Comparison of ENCODE assay signal across 8 cellular contexts in genomic region chr1:81799939-81800740, GRCh38. TPM values are rescaled to one million over a fixed set of nuclear protein-coding genes. Genes with fewer than 3 reads are reported as not detected.
A peak's percentile ranks its signal among the peaks of the same experiment; 100 is the strongest.
DNase-seq lines count a peak whose midpoint lies in the region; ATAC-seq and TF ChIP-seq lines count a peak whose summit lies in the region.

No MANE protein-coding gene starts in this region.

- peak overlapping the region; percentile 12 for H3K27ac ChIP-seq in adipose tissue (ENCODE audit: low read depth, low read length)
- H3K27ac ChIP-seq in sigmoid colon: peak overlapping the region; percentile 92 to 96 (median 95)

- no peak for DNase-seq in CD14-positive monocyte (ENCODE audit: low spot score)
- DNase-seq in HuH-7.5 (ENCODE audit: low spot score): peak; percentile 36
- DNase-seq in hepatic stellate cell (ENCODE audit: low spot score): peak; percentile 52
- peak; percentile 85 for DNase-seq in sigmoid colon
- DNase-seq in natural killer cell: no peak
- no peak for DNase-seq in stimulated activated effector memory CD8-positive, alpha-beta T cell treated with anti-CD3 and anti-CD28 coated beads, Interleukin-12 subunit alpha, Interleukin-12 subunit beta, amount 100 ng/mL, for 72 hours (ENCODE audit: low spot score in 2 of 2)
- no peak for DNase-seq in epidermal melanocyte (ENCODE audit: insufficient read length, low spot score)

- peak overlapping the region; percentile 80 to 89 (median 87) for H3K4me3 ChIP-seq in sigmoid colon

- no peaks in the 10 kb centered on the region for H3K36me3 ChIP-seq in sigmoid colon

- peaks cover 0 to 2% of the 10 kb centered on the region in 2 donors for H3K36me3 Mint-ChIP-seq in CD14-positive monocyte
- no peaks in the 10 kb centered on the region for H3K36me3 Mint-ChIP-seq in natural killer cell
- H3K36me3 Mint-ChIP-seq in stimulated activated effector memory CD8-positive, alpha-beta T cell treated with anti-CD3 and anti-CD28 coated beads, Interleukin-12 subunit alpha, Interleukin-12 subunit beta, amount 100 ng/mL, for 72 hours: no peaks in the 10 kb centered on the region

- intact Hi-C loops in CD14-positive monocyte (cut with micrococcal nuclease): no loop called here
- intact Hi-C loops in sigmoid colon (cut with DNase I): no loop called here
- intact Hi-C loops in natural killer cell (cut with micrococcal nuclease): no loop called here

- H3K27ac Mint-ChIP-seq in CD14-positive monocyte (no peak overlapping the region), natural killer cell (no peak overlapping the region)
- no peak overlapping the region for H3K27ac Mint-ChIP-seq in stimulated activated effector memory CD8-positive, alpha-beta T cell treated with anti-CD3 and anti-CD28 coated beads, Interleukin-12 subunit alpha, Interleukin-12 subunit beta, amount 100 ng/mL, for 72 hours

- H3K4me1 ChIP-seq in sigmoid colon: peaks cover 0 to 23% (median 11%) of the 10 kb centered on the region in 4 donors

- no peaks in the 10 kb centered on the region for H3K9me3 ChIP-seq in sigmoid colon

- no peak for TF ChIP-seq POLR2A in sigmoid colon (IDR thresholded peaks at IDR 0.05)

- TF ChIP-seq EP300 in sigmoid colon (IDR thresholded peaks at IDR 0.05): no peak

- TF ChIP-seq CTCF in CD14-positive monocyte (IDR thresholded peaks at IDR 0.05): no peak
- no peak for TF ChIP-seq CTCF in sigmoid colon (IDR thresholded peaks at IDR 0.05)
- TF ChIP-seq CTCF in natural killer cell (IDR thresholded peaks at IDR 0.05): no peak

- no peaks in the 10 kb centered on the region for H3K27me3 ChIP-seq in sigmoid colon

- peak overlapping the region; percentile 27 to 86 for H3K4me3 Mint-ChIP-seq in CD14-positive monocyte
- H3K4me3 Mint-ChIP-seq in natural killer cell: no peak overlapping the region
- H3K4me3 Mint-ChIP-seq in stimulated activated effector memory CD8-positive, alpha-beta T cell treated with anti-CD3 and anti-CD28 coated beads, Interleukin-12 subunit alpha, Interleukin-12 subunit beta, amount 100 ng/mL, for 72 hours: no peak overlapping the region

- 0 to 2% (median 2%) methylated on average over 49 of the region's 49 CpGs for WGBS in adipose tissue, 3 donors
- WGBS in sigmoid colon, 2 donors: 2 to 3% methylated on average over 49 of the region's 49 CpGs

- no peak for ATAC-seq in natural killer cell
- no peak for ATAC-seq in stimulated activated effector memory CD8-positive, alpha-beta T cell treated with anti-CD3 and anti-CD28 coated beads, Interleukin-12 subunit alpha, Interleukin-12 subunit beta, amount 100 ng/mL, for 72 hours

- H3K27me3 Mint-ChIP-seq in CD14-positive monocyte (ENCODE audit: low read depth in 3 of 3) (peaks cover 52 to 65% (median 58%) of the 10 kb centered on the region in 3 donors), natural killer cell (ENCODE audit: low read depth in 2 of 2) (peaks cover 21 to 29% of the 10 kb centered on the region in 2 donors)

- H3K9me3 Mint-ChIP-seq in CD14-positive monocyte (peaks cover 0 to 8% (median 5%) of the 10 kb centered on the region in 7 donors), natural killer cell (peaks cover 0 to 2% of the 10 kb centered on the region in 2 donors)
- H3K9me3 Mint-ChIP-seq in stimulated activated effector memory CD8-positive, alpha-beta T cell treated with anti-CD3 and anti-CD28 coated beads, Interleukin-12 subunit alpha, Interleukin-12 subunit beta, amount 100 ng/mL, for 72 hours: peaks cover 4% of the 10 kb centered on the region

- peaks cover 15% of the 10 kb centered on the region for H3K4me1 Mint-ChIP-seq in CD14-positive monocyte
- H3K4me1 Mint-ChIP-seq in natural killer cell: no peaks in the 10 kb centered on the region
- no peaks in the 10 kb centered on the region for H3K4me1 Mint-ChIP-seq in stimulated activated effector memory CD8-positive, alpha-beta T cell treated with anti-CD3 and anti-CD28 coated beads, Interleukin-12 subunit alpha, Interleukin-12 subunit beta, amount 100 ng/mL, for 72 hours

RNA-seq across cellular contexts. Expression of gene ADGRL2, which starts 0.6 kb away (rescaled TPM):
- polyA plus RNA-seq in CD14-positive monocyte (not detected), adipose tissue (10 to 100 TPM; 11.9 to 28.8 (median 18.4) TPM), sigmoid colon (1 to 10 TPM; 2.3 to 9.6 (median 4.8) TPM)
- total RNA-seq in sigmoid colon (10 to 100 TPM; 49.4 to 73.4 (median 61.1) TPM), natural killer cell (not detected)

Comparison
In these comparisons a context has a peak if more than half of its experiments do, and no peak if none do; other contexts are left out.
1. DNase-seq: peak in HuH-7.5 (single experiment), hepatic stellate cell (single experiment) and sigmoid colon (single experiment); none in CD14-positive monocyte (single experiment), natural killer cell (single experiment), stimulated activated effector memory CD8-positive, alpha-beta T cell treated with anti-CD3 and anti-CD28 coated beads, Interleukin-12 subunit alpha, Interleukin-12 subunit beta, amount 100 ng/mL, for 72 hours (0 of 2) and epidermal melanocyte (single experiment).
2. H3K4me3 Mint-ChIP-seq: peak in CD14-positive monocyte (2 of 2); none in natural killer cell (single experiment) and stimulated activated effector memory CD8-positive, alpha-beta T cell treated with anti-CD3 and anti-CD28 coated beads, Interleukin-12 subunit alpha, Interleukin-12 subunit beta, amount 100 ng/mL, for 72 hours (single experiment).